In genomic region chr3:34198309-34198708, GRCh38 we compare ENCODE assay signal across 13 cellular contexts.
A peak's percentile ranks its signal among the peaks of the same experiment; 100 is the strongest.
DNase-seq lines count a peak whose midpoint lies in the region; ATAC-seq and TF ChIP-seq lines count a peak whose summit lies in the region.
"Had no signal": no experiment of that assay in that cellular context is flagged by ENCODE, and none has a peak within 500 bp of the region (broad histone marks: within the 10 kb centered on the region; RNA-seq: fewer than 3 reads in every experiment).

No MANE protein-coding gene starts in this region.

- TF ChIP-seq POLR2A in sigmoid colon (IDR thresholded peaks at IDR 0.05), result no peak

- H3K27me3 ChIP-seq in BLaER1 (no peaks in the 10 kb centered on the region), sigmoid colon (no peaks in the 10 kb centered on the region)
- H3K27me3 ChIP-seq: tibial nerve had no signal

- H3K4me3 ChIP-seq in BLaER1 (0 out of 2 replicates have a peak overlapping the region, but pooled peaks have one; percentile 13), sigmoid colon (no peak overlapping the region)
- H3K4me3 ChIP-seq: tibial nerve had no signal

- no peaks in the 10 kb centered on the region for H3K9me3 ChIP-seq in BLaER1
- H3K9me3 ChIP-seq in sigmoid colon, result no peaks in the 10 kb centered on the region
- H3K9me3 ChIP-seq: tibial nerve had no signal

- no peak for TF ChIP-seq CTCF in sigmoid colon (IDR thresholded peaks at IDR 0.05)

- H3K36me3 ChIP-seq in BLaER1 (no peaks in the 10 kb centered on the region), sigmoid colon (no peaks in the 10 kb centered on the region)
- H3K36me3 ChIP-seq: tibial nerve had no signal

- TF ChIP-seq EP300 in sigmoid colon (IDR thresholded peaks at IDR 0.05), result no peak

- H3K27ac ChIP-seq in BLaER1, result peak overlapping the region; percentile 66
- H3K27ac ChIP-seq in sigmoid colon, result no peak overlapping the region
- H3K27ac ChIP-seq: tibial nerve had no signal

- H3K4me1 ChIP-seq in BLaER1, result peaks cover 45% of the 10 kb centered on the region
- H3K4me1 ChIP-seq in sigmoid colon, result no peaks in the 10 kb centered on the region
- H3K4me1 ChIP-seq: tibial nerve had no signal

- H3K4me2 ChIP-seq in BLaER1, result peak overlapping the region; percentile 48

- ATAC-seq in GM19023 (IDR thresholded peaks at IDR 0.05; ENCODE audit: unreplicated experiment), result peak; percentile 37
- ATAC-seq in GM21825 (IDR thresholded peaks at IDR 0.05; ENCODE audit: unreplicated experiment), result peak; percentile 47
- peak; percentile 49 for ATAC-seq in HG03558 (IDR thresholded peaks at IDR 0.05; ENCODE audit: extremely low read depth, unreplicated experiment)
- ATAC-seq in GM19324 (IDR thresholded peaks at IDR 0.05; ENCODE audit: low FRiP score, unreplicated experiment), result no peak
- ATAC-seq: Panc1 had no signal

- intact Hi-C loops in sigmoid colon (cut with DNase I), result no loop called here

- DNase-seq in sigmoid colon, result no peak
- no peak for DNase-seq in NCI-H1417 (lab: John Stamatoyannopoulos, UW)
- DNase-seq in NCI-H446 (lab: John Stamatoyannopoulos, UW), result no peak
- DNase-seq: Calu3, MV-4-11, NCI-H345 had no signal

- no peaks in the 10 kb centered on the region for H4K20me1 ChIP-seq in BLaER1

- H3K9ac ChIP-seq in BLaER1, result no peak overlapping the region; the same call in 1 of the 2 replicates

- 32 to 43% methylated on average over 1 of the region's 1 CpG for WGBS in sigmoid colon, 2 donors
